ENCODE assay signal across 1 cellular context in the genomic region with DNA sequence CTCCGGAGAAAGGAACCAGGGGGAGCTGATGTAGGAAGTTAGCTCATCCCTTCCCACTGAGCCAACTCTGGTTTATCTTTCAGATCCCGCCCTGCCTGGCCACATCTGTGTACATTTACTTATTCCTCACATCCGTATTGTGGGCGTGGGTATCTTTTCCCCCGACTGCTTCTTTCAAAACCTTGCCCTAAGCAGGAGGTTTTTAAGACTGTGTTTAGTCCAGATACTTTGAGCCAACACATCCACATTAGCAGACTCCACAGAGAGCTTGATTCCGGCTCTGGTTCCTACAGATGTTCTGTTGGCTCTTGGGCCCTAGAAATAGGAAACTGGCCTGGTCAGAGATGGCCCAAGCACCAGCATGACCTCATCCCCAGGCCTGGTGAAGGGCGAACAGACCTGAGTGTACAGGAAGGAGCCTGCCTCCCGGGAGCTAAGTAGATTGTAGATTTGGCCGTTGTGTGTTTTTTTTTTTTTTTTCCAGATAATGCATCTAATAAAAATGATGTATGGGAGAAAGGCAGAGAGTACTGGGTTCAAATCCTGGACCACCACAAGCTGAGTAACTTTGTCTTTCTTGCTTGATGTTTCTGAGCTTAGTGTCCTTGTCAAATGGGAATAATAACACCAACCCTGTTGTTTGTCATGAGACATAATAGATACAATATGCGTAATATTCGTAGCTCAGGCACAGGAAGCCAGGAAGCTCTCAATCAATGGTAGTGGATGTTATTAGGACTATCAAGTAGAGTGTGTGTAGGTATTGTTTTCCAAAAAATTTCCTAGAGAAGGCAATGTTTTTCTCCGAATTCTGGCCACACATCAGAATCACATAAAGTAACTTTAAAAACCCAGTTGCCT.
TF ChIP-seq lines count a peak whose summit lies in the region.

No MANE protein-coding gene starts in this region.

TF ChIP-seq in SK-N-SH, 30 proteins besides CTCF, POLR2A, EP300 and RAD21 (continued from another document):
- TF ChIP-seq, protein P1, sequence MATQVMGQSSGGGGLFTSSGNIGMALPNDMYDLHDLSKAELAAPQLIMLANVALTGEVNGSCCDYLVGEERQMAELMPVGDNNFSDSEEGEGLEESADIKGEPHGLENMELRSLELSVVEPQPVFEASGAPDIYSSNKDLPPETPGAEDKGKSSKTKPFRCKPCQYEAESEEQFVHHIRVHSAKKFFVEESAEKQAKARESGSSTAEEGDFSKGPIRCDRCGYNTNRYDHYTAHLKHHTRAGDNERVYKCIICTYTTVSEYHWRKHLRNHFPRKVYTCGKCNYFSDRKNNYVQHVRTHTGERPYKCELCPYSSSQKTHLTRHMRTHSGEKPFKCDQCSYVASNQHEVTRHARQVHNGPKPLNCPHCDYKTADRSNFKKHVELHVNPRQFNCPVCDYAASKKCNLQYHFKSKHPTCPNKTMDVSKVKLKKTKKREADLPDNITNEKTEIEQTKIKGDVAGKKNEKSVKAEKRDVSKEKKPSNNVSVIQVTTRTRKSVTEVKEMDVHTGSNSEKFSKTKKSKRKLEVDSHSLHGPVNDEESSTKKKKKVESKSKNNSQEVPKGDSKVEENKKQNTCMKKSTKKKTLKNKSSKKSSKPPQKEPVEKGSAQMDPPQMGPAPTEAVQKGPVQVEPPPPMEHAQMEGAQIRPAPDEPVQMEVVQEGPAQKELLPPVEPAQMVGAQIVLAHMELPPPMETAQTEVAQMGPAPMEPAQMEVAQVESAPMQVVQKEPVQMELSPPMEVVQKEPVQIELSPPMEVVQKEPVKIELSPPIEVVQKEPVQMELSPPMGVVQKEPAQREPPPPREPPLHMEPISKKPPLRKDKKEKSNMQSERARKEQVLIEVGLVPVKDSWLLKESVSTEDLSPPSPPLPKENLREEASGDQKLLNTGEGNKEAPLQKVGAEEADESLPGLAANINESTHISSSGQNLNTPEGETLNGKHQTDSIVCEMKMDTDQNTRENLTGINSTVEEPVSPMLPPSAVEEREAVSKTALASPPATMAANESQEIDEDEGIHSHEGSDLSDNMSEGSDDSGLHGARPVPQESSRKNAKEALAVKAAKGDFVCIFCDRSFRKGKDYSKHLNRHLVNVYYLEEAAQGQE (IDR thresholded peaks at IDR 0.05; ENCODE audit: low read depth, low read length), result no peak
- peak; percentile 63 for TF ChIP-seq CHD2 (IDR thresholded peaks at IDR 0.05; ENCODE audit: low read length, partially characterized antibody)
- TF ChIP-seq SIN3A (IDR thresholded peaks at IDR 0.05; ENCODE audit: borderline replicate concordance, low read depth, low read length), result no peak
- TF ChIP-seq, protein P2, sequence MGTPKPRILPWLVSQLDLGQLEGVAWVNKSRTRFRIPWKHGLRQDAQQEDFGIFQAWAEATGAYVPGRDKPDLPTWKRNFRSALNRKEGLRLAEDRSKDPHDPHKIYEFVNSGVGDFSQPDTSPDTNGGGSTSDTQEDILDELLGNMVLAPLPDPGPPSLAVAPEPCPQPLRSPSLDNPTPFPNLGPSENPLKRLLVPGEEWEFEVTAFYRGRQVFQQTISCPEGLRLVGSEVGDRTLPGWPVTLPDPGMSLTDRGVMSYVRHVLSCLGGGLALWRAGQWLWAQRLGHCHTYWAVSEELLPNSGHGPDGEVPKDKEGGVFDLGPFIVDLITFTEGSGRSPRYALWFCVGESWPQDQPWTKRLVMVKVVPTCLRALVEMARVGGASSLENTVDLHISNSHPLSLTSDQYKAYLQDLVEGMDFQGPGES (IDR thresholded peaks at IDR 0.05; ENCODE audit: low read depth, low read length), result no peak
- TF ChIP-seq, protein P3, sequence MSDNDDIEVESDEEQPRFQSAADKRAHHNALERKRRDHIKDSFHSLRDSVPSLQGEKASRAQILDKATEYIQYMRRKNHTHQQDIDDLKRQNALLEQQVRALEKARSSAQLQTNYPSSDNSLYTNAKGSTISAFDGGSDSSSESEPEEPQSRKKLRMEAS (IDR thresholded peaks at IDR 0.05; ENCODE audit: low read depth), result no peak
- no peak for TF ChIP-seq TAF1 (IDR thresholded peaks at IDR 0.05; ENCODE audit: borderline replicate concordance, low read depth, low read length)
- TF ChIP-seq, protein P4, sequence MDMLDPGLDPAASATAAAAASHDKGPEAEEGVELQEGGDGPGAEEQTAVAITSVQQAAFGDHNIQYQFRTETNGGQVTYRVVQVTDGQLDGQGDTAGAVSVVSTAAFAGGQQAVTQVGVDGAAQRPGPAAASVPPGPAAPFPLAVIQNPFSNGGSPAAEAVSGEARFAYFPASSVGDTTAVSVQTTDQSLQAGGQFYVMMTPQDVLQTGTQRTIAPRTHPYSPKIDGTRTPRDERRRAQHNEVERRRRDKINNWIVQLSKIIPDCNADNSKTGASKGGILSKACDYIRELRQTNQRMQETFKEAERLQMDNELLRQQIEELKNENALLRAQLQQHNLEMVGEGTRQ (IDR thresholded peaks at IDR 0.05; ENCODE audit: borderline replicate concordance, low read depth, low read length), result no peak
- peak; percentile 48; the same call in 1 of the 2 replicates for TF ChIP-seq RFX5 (IDR thresholded peaks at IDR 0.05; ENCODE audit: low read length)
- no peak for TF ChIP-seq GABPA (IDR thresholded peaks at IDR 0.05; ENCODE audit: low read depth)
- TF ChIP-seq YY1 (IDR thresholded peaks at IDR 0.05; ENCODE audit: low read depth), result no peak
- TF ChIP-seq, protein P5, sequence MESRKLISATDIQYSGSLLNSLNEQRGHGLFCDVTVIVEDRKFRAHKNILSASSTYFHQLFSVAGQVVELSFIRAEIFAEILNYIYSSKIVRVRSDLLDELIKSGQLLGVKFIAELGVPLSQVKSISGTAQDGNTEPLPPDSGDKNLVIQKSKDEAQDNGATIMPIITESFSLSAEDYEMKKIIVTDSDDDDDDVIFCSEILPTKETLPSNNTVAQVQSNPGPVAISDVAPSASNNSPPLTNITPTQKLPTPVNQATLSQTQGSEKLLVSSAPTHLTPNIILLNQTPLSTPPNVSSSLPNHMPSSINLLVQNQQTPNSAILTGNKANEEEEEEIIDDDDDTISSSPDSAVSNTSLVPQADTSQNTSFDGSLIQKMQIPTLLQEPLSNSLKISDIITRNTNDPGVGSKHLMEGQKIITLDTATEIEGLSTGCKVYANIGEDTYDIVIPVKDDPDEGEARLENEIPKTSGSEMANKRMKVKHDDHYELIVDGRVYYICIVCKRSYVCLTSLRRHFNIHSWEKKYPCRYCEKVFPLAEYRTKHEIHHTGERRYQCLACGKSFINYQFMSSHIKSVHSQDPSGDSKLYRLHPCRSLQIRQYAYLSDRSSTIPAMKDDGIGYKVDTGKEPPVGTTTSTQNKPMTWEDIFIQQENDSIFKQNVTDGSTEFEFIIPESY (IDR thresholded peaks at IDR 0.05; ENCODE audit: borderline replicate concordance, low read depth), result no peak
- TF ChIP-seq MXI1 (IDR thresholded peaks at IDR 0.05; ENCODE audit: low read depth, low read length), result peak; percentile 19; the same call in 1 of the 2 replicates
- TF ChIP-seq JUND (IDR thresholded peaks at IDR 0.05), result no peak
- TF ChIP-seq SMC3 (IDR thresholded peaks at IDR 0.05; ENCODE audit: low read depth, low read length), result no peak
- no peak for TF ChIP-seq FOSL2 (IDR thresholded peaks at IDR 0.05; ENCODE audit: borderline replicate concordance, low read depth)
- TF ChIP-seq GATA2 (CRISPR knock-in tag; IDR thresholded peaks at IDR 0.05), result peak; percentile 71; the same call in 1 of the 2 replicates
- TF ChIP-seq MEF2A (IDR thresholded peaks at IDR 0.05; ENCODE audit: borderline replicate concordance, low read depth), result no peak
- peak; percentile 46; the same call in 1 of the 2 replicates for TF ChIP-seq TCF12 (IDR thresholded peaks at IDR 0.05)
- TF ChIP-seq EZH2phosphoT487 (IDR thresholded peaks at IDR 0.05; ENCODE audit: borderline replicate concordance, low read depth), result no peak
- no peak for TF ChIP-seq FOXJ3 (CRISPR knock-in tag; IDR thresholded peaks at IDR 0.05)
- TF ChIP-seq TEAD4 (IDR thresholded peaks at IDR 0.05; ENCODE audit: borderline replicate concordance, insufficient read depth), result no peak
- TF ChIP-seq POLR2AphosphoS5 (IDR thresholded peaks at IDR 0.05; ENCODE audit: low read depth, low read length), result no peak
- TF ChIP-seq NFIC (IDR thresholded peaks at IDR 0.05; ENCODE audit: borderline replicate concordance), result no peak
- TF ChIP-seq NRF1 (IDR thresholded peaks at IDR 0.05; ENCODE audit: low read depth, low read length), result no peak
- TF ChIP-seq RCOR1 (IDR thresholded peaks at IDR 0.05; ENCODE audit: low read length), result peak; percentile 64; the same call in 1 of the 2 replicates
- no peak for TF ChIP-seq FOXM1 (IDR thresholded peaks at IDR 0.05; ENCODE audit: low read depth)
- no peak for TF ChIP-seq RXRA (IDR thresholded peaks at IDR 0.05; ENCODE audit: borderline replicate concordance, low read depth)
- TF ChIP-seq ELF1 (IDR thresholded peaks at IDR 0.05), result no peak
